ENCODE assay signal across 25 cellular contexts in genomic region chr13:47005761-47006414, GRCh38.
DNase-seq lines count a peak whose midpoint lies in the region; ATAC-seq, FAIRE-seq and TF ChIP-seq lines count a peak whose summit lies in the region.
"Had no signal": no experiment of that assay in that cellular context is flagged by ENCODE, and none has a peak within 500 bp of the region (broad histone marks: within the 10 kb centered on the region; RNA-seq: fewer than 3 reads in every experiment).

No MANE protein-coding gene starts in this region.

- no peaks in the 10 kb centered on the region for H3K4me1 Mint-ChIP-seq in activated naive CD8-positive, alpha-beta T cell treated with anti-CD3 and anti-CD28 coated beads, Interleukin-2, amount 50 U/mL, for 24 hours
- H3K4me1 Mint-ChIP-seq: IgD-negative memory B cell, T-cell had no signal

- 9% methylated on average over 2 of the region's 2 CpGs for WGBS in K562 (ENCODE audit: insufficient coverage, low coverage, missing lambda C conversion rate)

- H3K9ac ChIP-seq in PC-3 (ENCODE audit: low read length) (no peak overlapping the region), K562 (ENCODE audit: insufficient read depth in 1 of 2, low read depth in 2 of 2, low read length in 2 of 2) (no peak overlapping the region), colonic mucosa (ENCODE audit: low read depth in 2 of 2, low read length in 2 of 2) (no peak overlapping the region)

- H3K4me3 ChIP-seq in PC-3 (ENCODE audit: low read length) (no peak overlapping the region), K562 (no peak overlapping the region), colonic mucosa (no peak overlapping the region)
- H3K4me3 ChIP-seq: PC-9 had no signal

- TF ChIP-seq EP300 in K562 (IDR thresholded peaks at IDR 0.05; ENCODE audit: low read length) = no peak

- H3K36me3 Mint-ChIP-seq in activated naive CD8-positive, alpha-beta T cell treated with anti-CD3 and anti-CD28 coated beads, Interleukin-2, amount 50 U/mL, for 24 hours (ENCODE audit: low read depth) = no peaks in the 10 kb centered on the region
- H3K36me3 Mint-ChIP-seq: IgD-negative memory B cell, T-cell had no signal

- BruUV-seq in PC-3 (replicated peaks; lab: Mats Ljungman, UMichigan) (no TSS peak), K562 (replicated peaks; lab: Mats Ljungman, UMichigan) (no TSS peak)

- no peaks in the 10 kb centered on the region for H3K9me2 ChIP-seq in PC-3 (replicated peaks; ENCODE audit: low read length)

- FAIRE-seq in K562 (lab: Jason Lieb, UNC) = no peak

- no peak overlapping the region for H3K27ac Mint-ChIP-seq in activated naive CD8-positive, alpha-beta T cell treated with anti-CD3 and anti-CD28 coated beads, Interleukin-2, amount 50 U/mL, for 24 hours
- H3K27ac Mint-ChIP-seq: IgD-negative memory B cell, T-cell had no signal

- H3K9me3 ChIP-seq in PC-3 (ENCODE audit: low read length) (no peaks in the 10 kb centered on the region), K562 (replicated peaks; ENCODE audit: control insufficient read depth, insufficient read depth, low read depth, low read length) (no peaks in the 10 kb centered on the region), colonic mucosa (no peaks in the 10 kb centered on the region)

- H3K27ac ChIP-seq in PC-3 (ENCODE audit: low read length) (no peak overlapping the region), K562 (ENCODE audit: extremely low read depth, low read depth, low read length) (no peak overlapping the region), colonic mucosa (no peak overlapping the region)
- H3K27ac ChIP-seq: 22Rv1, PC-9 had no signal

- TF ChIP-seq CTCF in PC-3 (conservative IDR thresholded peaks at IDR 0.05; ENCODE audit: low read depth, low read length) (no peak), K562 (IDR thresholded peaks at IDR 0.05 in 2 of 3, conservative IDR thresholded peaks at IDR 0.05 in 1 of 3; ENCODE audit: insufficient read depth in 2 of 3, low read depth in 1 of 3, low read length in 3 of 3) (no peak), colonic mucosa (IDR thresholded peaks at IDR 0.05) (no peak)

- no peak overlapping the region for H3K4me3 Mint-ChIP-seq in activated naive CD8-positive, alpha-beta T cell treated with anti-CD3 and anti-CD28 coated beads, Interleukin-2, amount 50 U/mL, for 24 hours
- H3K4me3 Mint-ChIP-seq: IgD-negative memory B cell, T-cell had no signal

- H2AFZ ChIP-seq in PC-3 (ENCODE audit: low read length) (no peak overlapping the region), K562 (ENCODE audit: low read depth, low read length) (no peak overlapping the region)
- H2AFZ ChIP-seq: PC-9 had no signal

- no peaks in the 10 kb centered on the region for H3F3A ChIP-seq in PC-3 (ENCODE audit: low read length, unreplicated experiment)

- no peaks in the 10 kb centered on the region for H3K36me3 ChIP-seq in PC-3 (ENCODE audit: low read depth, low read length)
- H3K36me3 ChIP-seq in K562 (ENCODE audit: control insufficient read depth, insufficient read depth, low read length) = no peaks in the 10 kb centered on the region
- no peaks in the 10 kb centered on the region for H3K36me3 ChIP-seq in colonic mucosa

- H3K27me3 ChIP-seq in PC-3 (ENCODE audit: low read length) (no peaks in the 10 kb centered on the region), K562 (ENCODE audit: control insufficient read depth in 2 of 2, insufficient read depth in 2 of 2, low read length in 2 of 2) (no peaks in the 10 kb centered on the region), colonic mucosa (no peaks in the 10 kb centered on the region)

- DNase-seq in AG08395 (ENCODE audit: low spot score) (peak; percentile 17), HCEC 1CT (peak; percentile 23), PC-3 (peak; percentile 65), K562 (ENCODE audit: extremely low read depth in 1 of 4, low spot score in 3 of 4) (no peak), T-helper 1 cell (no peak), colonic mucosa (no peak)
- no peak for DNase-seq in activated T-cell treated with anti-CD3 and anti-CD28 coated beads, Interleukin-2, amount 50 U/mL, for 48 hours
- DNase-seq in activated naive CD8-positive, alpha-beta T cell treated with anti-CD3 and anti-CD28 coated beads, Interleukin-2, amount 50 U/mL, for 24 hours = no peak
- DNase-seq: Calu3, DMS79 treated with DMSO at 0.1 percent for 48 hours, H7, MV-4-11, NCI-H1105 treated with DMSO at 0.1 percent for 48 hours, NCI-H146, NCI-H1930, NCI-H2107, NCI-H446, NCI-H524 treated with DMSO at 0.1 percent for 48 hours, NCI-H774, PC-9, RPMI8226, SHP77, T-cell had no signal

- intact Hi-C loops in PC-3 (cut with micrococcal nuclease) = loop anchor here (10.0 kb wide), 1 partner anchor 449 kb away; no protein-coding TSS in a partner anchor
- intact Hi-C loops in K562 (cut with micrococcal nuclease) = no loop called here
- intact Hi-C loops in colonic mucosa (cut with DNase I) = no loop called here

- H4K20me1 ChIP-seq in PC-3 (ENCODE audit: low read length) (no peaks in the 10 kb centered on the region), K562 (replicated peaks; ENCODE audit: control insufficient read depth, insufficient read depth, low read length) (no peaks in the 10 kb centered on the region)

- H3K4me2 ChIP-seq in PC-3 (ENCODE audit: low read length) = no peak overlapping the region
- no peak overlapping the region for H3K4me2 ChIP-seq in K562 (ENCODE audit: insufficient read depth, low read length)
- H3K4me2 ChIP-seq: PC-9 had no signal

- ATAC-seq in PC-3 (no peak; the same call in 1 of the 2 replicates), K562 (no peak)
- no peak for ATAC-seq in activated naive CD8-positive, alpha-beta T cell treated with anti-CD3 and anti-CD28 coated beads, Interleukin-2, amount 50 U/mL, for 24 hours
- ATAC-seq: T-cell had no signal

- no peak for TF ChIP-seq RAD21 in K562 (CRISPR knock-in tag; conservative IDR thresholded peaks at IDR 0.05 in 1 of 2, IDR thresholded peaks at IDR 0.05 in 1 of 2)

- H3K4me1 ChIP-seq in PC-3 (ENCODE audit: insufficient read depth, low read length) (peaks cover 11% of the 10 kb centered on the region), K562 (replicated peaks in 1 of 2; ENCODE audit: control insufficient read depth in 2 of 2, insufficient read depth in 2 of 2, low read length in 2 of 2) (no peaks in the 10 kb centered on the region), colonic mucosa (no peaks in the 10 kb centered on the region)

- H3K9me1 ChIP-seq in K562 (ENCODE audit: control insufficient read depth, insufficient read depth, low read length) = no peaks in the 10 kb centered on the region

- TF ChIP-seq POLR2A in K562 (conservative IDR thresholded peaks at IDR 0.05) = no peak

- CTCF ChIA-PET in PC-3 (lab: Charles Lee) = interaction anchor here (0.6 kb wide), 1 partner anchor 53 kb away, joined by 4 read pairs; no protein-coding TSS in a partner anchor
- CTCF ChIA-PET in K562 (lab: Yijun Ruan, JAX; ENCODE audit: low intra/inter-chr PET ratio) = no interaction called here

- POLR2A ChIA-PET in PC-3 (lab: Charles Lee; ENCODE audit: unreplicated experiment) (no interaction called here), K562 (lab: Yijun Ruan, JAX) (no interaction called here)

- no peaks in the 10 kb centered on the region for H3K9me3 Mint-ChIP-seq in activated naive CD8-positive, alpha-beta T cell treated with anti-CD3 and anti-CD28 coated beads, Interleukin-2, amount 50 U/mL, for 24 hours
- H3K9me3 Mint-ChIP-seq: T-cell had no signal

- no peaks in the 10 kb centered on the region for H3K27me3 Mint-ChIP-seq in activated naive CD8-positive, alpha-beta T cell treated with anti-CD3 and anti-CD28 coated beads, Interleukin-2, amount 50 U/mL, for 24 hours

- no peaks in the 10 kb centered on the region for H3K79me2 ChIP-seq in PC-3 (ENCODE audit: low read length)
- H3K79me2 ChIP-seq in K562 (ENCODE audit: control insufficient read depth, insufficient read depth, low read length) = no peaks in the 10 kb centered on the region

- in situ Hi-C loops in K562 (cut with MboI) = no loop called here

TF ChIP-seq in K562, 482 proteins besides CTCF, POLR2A, EP300 and RAD21:
- peak; percentile 82 for TF ChIP-seq ZNF24 (IDR thresholded peaks at IDR 0.05)
- TF ChIP-seq ZNF384 (IDR thresholded peaks at IDR 0.05; ENCODE audit: low read depth, low read length) = no peak
- TF ChIP-seq GATAD2B (IDR thresholded peaks at IDR 0.05; ENCODE audit: borderline replicate concordance) = no peak
- no peak for TF ChIP-seq TAF7 (tag; IDR thresholded peaks at IDR 0.05)
- TF ChIP-seq AFF4 (CRISPR knock-in tag; IDR thresholded peaks at IDR 0.05) = no peak
- TF ChIP-seq ZNF347 (CRISPR knock-in tag; IDR thresholded peaks at IDR 0.05; ENCODE audit: low read depth) = no peak

Comparison
In these comparisons a context has a peak if more than half of its experiments do, and no peak if none do; other contexts are left out.
1. DNase-seq: peak in AG08395 (single experiment), HCEC 1CT (single experiment) and PC-3 (single experiment); none in K562 (0 of 4), activated T-cell treated with anti-CD3 and anti-CD28 coated beads, Interleukin-2, amount 50 U/mL, for 48 hours (0 of 2), T-helper 1 cell (0 of 5), colonic mucosa (single experiment) and activated naive CD8-positive, alpha-beta T cell treated with anti-CD3 and anti-CD28 coated beads, Interleukin-2, amount 50 U/mL, for 24 hours (single experiment).